ENCODE assay signal across 36 cellular contexts in the genomic region with DNA sequence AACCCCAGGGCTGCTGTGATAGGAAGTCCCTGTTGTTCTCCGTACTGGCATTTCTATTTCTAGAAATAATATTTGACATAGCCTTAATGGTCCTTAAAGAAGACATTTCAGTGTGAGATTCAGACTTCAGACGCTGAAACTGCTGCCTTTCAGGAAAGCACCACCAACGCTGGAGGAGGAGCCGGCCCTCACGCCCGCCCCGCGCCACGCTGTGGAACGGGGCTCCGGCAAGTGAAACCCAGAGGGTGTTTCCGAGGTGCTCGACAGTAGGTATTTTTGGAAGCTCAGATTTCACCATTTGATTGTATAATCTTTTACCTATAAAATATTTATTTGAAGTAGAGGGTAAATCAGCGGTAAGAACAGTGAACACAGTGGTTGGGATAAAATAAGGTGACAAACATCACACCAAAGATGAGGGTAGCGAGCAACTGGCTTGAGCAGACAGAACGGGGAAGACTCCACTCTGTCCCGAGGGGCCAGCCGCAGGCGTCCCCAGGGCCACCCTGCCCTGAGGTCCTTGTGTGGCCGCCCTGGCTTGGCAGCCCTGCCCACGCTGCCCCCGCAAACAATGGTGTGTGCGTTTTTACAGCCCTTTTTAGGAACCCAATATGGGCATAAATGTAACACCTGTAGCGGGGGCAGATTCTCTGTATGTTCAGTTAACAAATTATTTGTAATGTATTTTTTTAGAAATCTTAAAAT.
"Had no signal": no experiment of that assay in that cellular context is flagged by ENCODE, and none has a peak within 500 bp of the region (broad histone marks: within the 10 kb centered on the region; RNA-seq: fewer than 3 reads in every experiment).

No MANE protein-coding gene starts in this region.

- H3K4me3 ChIP-seq: adrenal gland, coronary artery, dorsolateral prefrontal cortex, esophagus muscularis mucosa, gastrocnemius medialis had no signal

- H3K9me3 Mint-ChIP-seq: activated B cell treated with CpG ODN at 0.5 μM for 24 hours; activated CD4-positive, alpha-beta memory T cell treated with anti-CD3 and anti-CD28 coated beads for 36 hours; activated CD4-positive, alpha-beta T cell treated with anti-CD3 and anti-CD28 coated beads, Interleukin-2, amount 10 ng/mL, durations not matched to agents 24 days and 14 days; activated naive CD4-positive, alpha-beta T cell treated with anti-CD3 and anti-CD28 coated beads for 36 hours; activated naive CD4-positive, alpha-beta T cell treated with anti-CD3 and anti-CD28 coated beads, Interleukin-2, amount 50 U/mL, for 24 hours; activated naive CD8-positive, alpha-beta T cell treated with anti-CD3 and anti-CD28 coated beads for 36 hours; activated naive CD8-positive, alpha-beta T cell treated with anti-CD3 and anti-CD28 coated beads, Interleukin-2, amount 50 U/mL, for 24 hours; activated T-helper 1 cell treated with anti-CD3 and anti-CD28 coated beads, Interleukin-12 subunit alpha, Interleukin-12 subunit beta, Interleukin-2, Interleukin-4 antibody, amounts not matched to agents 30 ng/mL and 10 ng/mL and 1 ng/mL, durations not matched to agents 14 hours and 24 hours and 36 hours; activated T-helper 2 cell treated with anti-CD3 and anti-CD28 coated beads, Interferon-gamma antibody, Interleukin-2, Interleukin-4, amounts not matched to agents 10 μg/mL and 5 μg/mL and 100 μg/mL, durations not matched to agents 14 hours and 24 hours and 36 hours; brain; central memory CD8-positive, alpha-beta T cell; dendritic cell treated with granulocyte-macrophage colony-stimulating factor and Interleukin-4, amounts not matched to agents 40 ng/mL and 50 ng/mL, for 4 days; endodermal cell; T-helper 2 cell treated with Interferon-gamma antibody and Interleukin-4, amounts not matched to agents 5 μg/mL and 100 μg/mL, for 36 hours had no signal

- H3K4me1 Mint-ChIP-seq: activated B cell treated with CpG ODN at 0.5 μM for 24 hours; activated CD4-positive, alpha-beta T cell treated with anti-CD3 and anti-CD28 coated beads for 36 hours; activated CD4-positive, alpha-beta T cell treated with anti-CD3 and anti-CD28 coated beads, Interleukin-2, amount 10 ng/mL, durations not matched to agents 24 days and 14 days; activated CD8-positive, alpha-beta memory T cell treated with anti-CD3 and anti-CD28 coated beads, Interleukin-2, amount 10 ng/mL, durations not matched to agents 7 days and 5 days; activated naive CD4-positive, alpha-beta T cell treated with anti-CD3 and anti-CD28 coated beads, Interleukin-2, amount 50 U/mL, for 24 hours; activated naive CD8-positive, alpha-beta T cell treated with anti-CD3 and anti-CD28 coated beads for 36 hours; activated naive CD8-positive, alpha-beta T cell treated with anti-CD3 and anti-CD28 coated beads, Interleukin-2, amount 50 U/mL, for 24 hours; central memory CD8-positive, alpha-beta T cell had no signal

- H3K9me3 ChIP-seq: adrenal gland, esophagus muscularis mucosa, gastrocnemius medialis had no signal

- H3K27ac ChIP-seq: adrenal gland, coronary artery, dorsolateral prefrontal cortex, esophagus muscularis mucosa, foreskin keratinocyte, gastrocnemius medialis, WERI-Rb-1 had no signal

- H3K27ac Mint-ChIP-seq: activated CD4-positive, alpha-beta memory T cell treated with anti-CD3 and anti-CD28 coated beads for 36 hours; activated CD4-positive, alpha-beta T cell treated with anti-CD3 and anti-CD28 coated beads for 36 hours; activated CD4-positive, alpha-beta T cell treated with anti-CD3 and anti-CD28 coated beads, Interleukin-2, amount 10 ng/mL, durations not matched to agents 24 days and 14 days; activated CD8-positive, alpha-beta memory T cell treated with anti-CD3 and anti-CD28 coated beads, Interleukin-2, amount 10 ng/mL, durations not matched to agents 7 days and 5 days; activated CD8-positive, alpha-beta T cell treated with anti-CD3 and anti-CD28 coated beads, Interleukin-2, amount 10 ng/mL, durations not matched to agents 7 days and 5 days; activated naive CD4-positive, alpha-beta T cell treated with anti-CD3 and anti-CD28 coated beads for 36 hours; activated naive CD4-positive, alpha-beta T cell treated with anti-CD3 and anti-CD28 coated beads, Interleukin-2, amount 50 U/mL, for 24 hours; activated naive CD8-positive, alpha-beta T cell treated with anti-CD3 and anti-CD28 coated beads for 36 hours; activated naive CD8-positive, alpha-beta T cell treated with anti-CD3 and anti-CD28 coated beads, Interleukin-2, amount 50 U/mL, for 24 hours; activated T-helper 1 cell treated with anti-CD3 and anti-CD28 coated beads, Interleukin-12 subunit alpha, Interleukin-12 subunit beta, Interleukin-2, Interleukin-4 antibody, amounts not matched to agents 30 ng/mL and 10 ng/mL and 1 ng/mL, durations not matched to agents 14 hours and 24 hours and 36 hours; activated T-helper 2 cell treated with anti-CD3 and anti-CD28 coated beads, Interferon-gamma antibody, Interleukin-2, Interleukin-4, amounts not matched to agents 10 μg/mL and 5 μg/mL and 100 μg/mL, durations not matched to agents 14 hours and 24 hours and 36 hours; brain; dendritic cell treated with granulocyte-macrophage colony-stimulating factor and Interleukin-4, amounts not matched to agents 40 ng/mL and 50 ng/mL, for 4 days; endodermal cell; T-helper 17 cell; T-helper 2 cell treated with Interferon-gamma antibody and Interleukin-4, amounts not matched to agents 5 μg/mL and 100 μg/mL, for 36 hours had no signal

- FAIRE-seq: bronchial epithelial cell had no signal

- ATAC-seq: activated CD4-positive, alpha-beta T cell treated with anti-CD3 and anti-CD28 coated beads for 36 hours; activated CD8-positive, alpha-beta memory T cell treated with anti-CD3 and anti-CD28 coated beads, Interleukin-2, amount 10 ng/mL, durations not matched to agents 7 days and 5 days; activated CD8-positive, alpha-beta T cell treated with anti-CD3 and anti-CD28 coated beads, Interleukin-2, amount 10 ng/mL, durations not matched to agents 7 days and 5 days; activated naive CD8-positive, alpha-beta T cell treated with anti-CD3 and anti-CD28 coated beads, Interleukin-2, amount 50 U/mL, for 24 hours; foreskin keratinocyte; gastrocnemius medialis; T-helper 17 cell had no signal

- H3K4me3 Mint-ChIP-seq: activated B cell treated with CpG ODN at 0.5 μM for 24 hours; activated CD4-positive, alpha-beta memory T cell treated with anti-CD3 and anti-CD28 coated beads for 36 hours; activated CD4-positive, alpha-beta T cell treated with anti-CD3 and anti-CD28 coated beads for 36 hours; activated CD4-positive, alpha-beta T cell treated with anti-CD3 and anti-CD28 coated beads, Interleukin-2, amount 10 ng/mL, durations not matched to agents 24 days and 14 days; activated CD8-positive, alpha-beta memory T cell treated with anti-CD3 and anti-CD28 coated beads, Interleukin-2, amount 10 ng/mL, durations not matched to agents 7 days and 5 days; activated CD8-positive, alpha-beta T cell treated with anti-CD3 and anti-CD28 coated beads, Interleukin-2, amount 10 ng/mL, durations not matched to agents 7 days and 5 days; activated naive CD4-positive, alpha-beta T cell treated with anti-CD3 and anti-CD28 coated beads for 36 hours; activated naive CD4-positive, alpha-beta T cell treated with anti-CD3 and anti-CD28 coated beads, Interleukin-2, amount 50 U/mL, for 24 hours; activated naive CD8-positive, alpha-beta T cell treated with anti-CD3 and anti-CD28 coated beads for 36 hours; activated naive CD8-positive, alpha-beta T cell treated with anti-CD3 and anti-CD28 coated beads, Interleukin-2, amount 50 U/mL, for 24 hours; activated T-helper 1 cell treated with anti-CD3 and anti-CD28 coated beads, Interleukin-12 subunit alpha, Interleukin-12 subunit beta, Interleukin-2, Interleukin-4 antibody, amounts not matched to agents 30 ng/mL and 10 ng/mL and 1 ng/mL, durations not matched to agents 14 hours and 24 hours and 36 hours; brain; central memory CD8-positive, alpha-beta T cell; dendritic cell treated with granulocyte-macrophage colony-stimulating factor and Interleukin-4, amounts not matched to agents 40 ng/mL and 50 ng/mL, for 4 days; endodermal cell; T-helper 17 cell; T-helper 2 cell treated with Interferon-gamma antibody and Interleukin-4, amounts not matched to agents 5 μg/mL and 100 μg/mL, for 36 hours had no signal

- H3K27me3 Mint-ChIP-seq: activated B cell treated with CpG ODN at 0.5 μM for 24 hours; activated CD4-positive, alpha-beta memory T cell treated with anti-CD3 and anti-CD28 coated beads for 36 hours; activated CD4-positive, alpha-beta T cell treated with anti-CD3 and anti-CD28 coated beads for 36 hours; activated CD4-positive, alpha-beta T cell treated with anti-CD3 and anti-CD28 coated beads, Interleukin-2, amount 10 ng/mL, durations not matched to agents 24 days and 14 days; activated CD8-positive, alpha-beta memory T cell treated with anti-CD3 and anti-CD28 coated beads, Interleukin-2, amount 10 ng/mL, durations not matched to agents 7 days and 5 days; activated naive CD4-positive, alpha-beta T cell treated with anti-CD3 and anti-CD28 coated beads, Interleukin-2, amount 50 U/mL, for 24 hours; activated naive CD8-positive, alpha-beta T cell treated with anti-CD3 and anti-CD28 coated beads for 36 hours; activated naive CD8-positive, alpha-beta T cell treated with anti-CD3 and anti-CD28 coated beads, Interleukin-2, amount 50 U/mL, for 24 hours; central memory CD8-positive, alpha-beta T cell; dendritic cell treated with granulocyte-macrophage colony-stimulating factor and Interleukin-4, amounts not matched to agents 40 ng/mL and 50 ng/mL, for 4 days; T-helper 17 cell had no signal

- H3K27me3 ChIP-seq: adrenal gland, dorsolateral prefrontal cortex, esophagus muscularis mucosa, foreskin keratinocyte, gastrocnemius medialis had no signal

- DNase-seq: activated B cell treated with CpG ODN at 0.5 μM for 24 hours; activated CD4-positive, alpha-beta memory T cell treated with anti-CD3 and anti-CD28 coated beads for 36 hours; activated CD4-positive, alpha-beta T cell treated with anti-CD3 and anti-CD28 coated beads for 36 hours; activated CD4-positive, alpha-beta T cell treated with anti-CD3 and anti-CD28 coated beads, Interleukin-2, amount 10 ng/mL, durations not matched to agents 24 days and 14 days; activated CD4-positive, CD25-positive, alpha-beta regulatory T cell treated with anti-CD3 and anti-CD28 coated beads, Interleukin-2, amount 50 U/mL, for 72 hours; activated CD8-positive, alpha-beta memory T cell treated with anti-CD3 and anti-CD28 coated beads, Interleukin-2, amount 10 ng/mL, durations not matched to agents 7 days and 5 days; activated CD8-positive, alpha-beta memory T cell treated with anti-CD3 and anti-CD28 coated beads, Interleukin-2, amount 50 U/mL, for 4 hours; activated CD8-positive, alpha-beta T cell treated with anti-CD3 and anti-CD28 coated beads, Interleukin-2, amount 10 ng/mL, durations not matched to agents 7 days and 5 days; activated effector memory CD4-positive, alpha-beta T cell treated with anti-CD3 and anti-CD28 coated beads, Interleukin-2, amount 50 U/mL, for 16 hours; activated naive CD4-positive, alpha-beta T cell treated with anti-CD3 and anti-CD28 coated beads for 36 hours; activated naive CD8-positive, alpha-beta T cell treated with anti-CD3 and anti-CD28 coated beads for 36 hours; activated naive CD8-positive, alpha-beta T cell treated with anti-CD3 and anti-CD28 coated beads, Interleukin-2, amount 50 U/mL, for 24 hours; activated T-cell treated with anti-CD3 and anti-CD28 coated beads, Interleukin-2, amount 50 U/mL, for 1 hour; activated T-cell treated with anti-CD3 and anti-CD28 coated beads, Interleukin-2, amount 50 U/mL, for 48 hours; adrenal gland; dorsolateral prefrontal cortex; effector memory CD4-positive, alpha-beta T cell; endodermal cell; erythroblast; foreskin keratinocyte; gastrocnemius medialis; glutamatergic neuron; T-helper 1 cell; T-helper 17 cell; T1000; WERI-Rb-1 had no signal
